Comparison of ENCODE assay signal across 39 cellular contexts in the genomic region with DNA sequence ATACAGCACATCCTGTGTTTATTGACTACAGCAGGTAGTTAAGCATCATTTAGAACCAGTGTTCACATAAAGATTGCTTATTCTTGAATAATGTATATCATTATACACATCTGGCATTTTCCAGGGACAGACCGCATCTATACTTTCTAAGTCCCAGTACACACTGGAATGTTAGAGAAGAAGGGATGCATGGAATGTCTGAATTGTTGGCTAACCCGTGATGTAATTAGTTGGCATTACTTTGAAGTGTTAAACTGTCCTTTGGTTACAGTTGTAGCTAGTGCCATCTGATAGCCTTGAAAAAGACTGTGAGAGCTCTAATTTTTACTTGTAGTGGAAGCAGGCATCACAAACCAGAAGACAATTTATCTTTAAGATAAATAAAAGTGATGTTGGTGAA. TPM values are rescaled to one million over a fixed set of nuclear protein-coding genes. Genes with fewer than 3 reads are reported as not detected.
"Had no signal": no experiment of that assay in that cellular context is flagged by ENCODE, and none has a peak within 500 bp of the region (broad histone marks: within the 10 kb centered on the region; RNA-seq: fewer than 3 reads in every experiment).

No MANE protein-coding gene starts in this region.

- H3K4me3 ChIP-seq: ascending aorta, cardiac muscle cell had no signal

- FAIRE-seq: bronchial epithelial cell, TTC549 had no signal

- DNase-seq: activated B cell treated with CpG ODN at 0.5 μM for 24 hours; activated CD4-positive, alpha-beta memory T cell treated with anti-CD3 and anti-CD28 coated beads for 36 hours; activated CD4-positive, alpha-beta T cell treated with anti-CD3 and anti-CD28 coated beads for 4 hours; activated CD4-positive, alpha-beta T cell treated with anti-CD3 and anti-CD28 coated beads, Interleukin-2, amount 10 ng/mL, durations not matched to agents 24 days and 14 days; activated CD4-positive, alpha-beta T cell treated with anti-CD3 and anti-CD28 coated beads, Interleukin-2, amount 50 U/mL, for 1 hour; activated CD4-positive, alpha-beta T cell treated with anti-CD3 and anti-CD28 coated beads, Interleukin-2, amount 50 U/mL, for 4 hours; activated CD4-positive, CD25-positive, alpha-beta regulatory T cell treated with anti-CD3 and anti-CD28 coated beads, Interleukin-2, amount 50 U/mL, for 72 hours; activated CD8-positive, alpha-beta memory T cell treated with anti-CD3 and anti-CD28 coated beads, Interleukin-2, amount 50 U/mL, for 4 hours; activated CD8-positive, alpha-beta T cell treated with anti-CD3 and anti-CD28 coated beads for 36 hours; activated effector memory CD4-positive, alpha-beta T cell treated with Interleukin-2 at 50 U/mL for 16 hours; activated gamma-delta T cell; activated naive CD4-positive, alpha-beta T cell treated with anti-CD3 and anti-CD28 coated beads, Interleukin-2, amount 10 ng/mL, durations not matched to agents 7 days and 5 days; activated naive CD4-positive, alpha-beta T cell treated with Interleukin-2 at 50 U/mL for 16 hours; activated naive CD8-positive, alpha-beta T cell treated with anti-CD3 and anti-CD28 coated beads, Interleukin-2, amount 10 ng/mL, durations not matched to agents 7 days and 5 days; activated naive CD8-positive, alpha-beta T cell treated with anti-CD3 and anti-CD28 coated beads, Interleukin-2, amount 50 U/mL, for 24 hours; activated T-cell treated with anti-CD3 and anti-CD28 coated beads for 4 hours; activated T-cell treated with anti-CD3 and anti-CD28 coated beads, Interleukin-2, amount 50 U/mL, for 1 hour; activated T-cell treated with anti-CD3 and anti-CD28 coated beads, Interleukin-2, amount 50 U/mL, for 4 hours; amygdala; anterior cingulate cortex; caudate nucleus; cerebellar nuclear complex; T-helper 1 cell; T-helper 2 cell; T-helper 9 cell had no signal

- H3K4me1 ChIP-seq: ascending aorta had no signal

- ATAC-seq: activated CD8-positive, alpha-beta T cell treated with anti-CD3 and anti-CD28 coated beads for 36 hours; activated naive CD8-positive, alpha-beta T cell treated with anti-CD3 and anti-CD28 coated beads, Interleukin-2, amount 50 U/mL, for 24 hours; activated T-cell treated with anti-CD3 and anti-CD28 coated beads, Interleukin-2, amount 50 U/mL, for 4 hours had no signal

- H3K9me3 Mint-ChIP-seq: activated naive CD4-positive, alpha-beta T cell treated with anti-CD3 and anti-CD28 coated beads, Interleukin-2, amount 10 ng/mL, durations not matched to agents 7 days and 5 days; activated naive CD8-positive, alpha-beta T cell treated with anti-CD3 and anti-CD28 coated beads, Interleukin-2, amount 10 ng/mL, durations not matched to agents 7 days and 5 days; activated T-cell treated with anti-CD3 and anti-CD28 coated beads, Interleukin-2, amount 50 U/mL, for 4 hours; activated T-helper 2 cell treated with anti-CD3 and anti-CD28 coated beads, Interferon-gamma antibody, Interleukin-2, Interleukin-4, amounts not matched to agents 10 μg/mL and 5 μg/mL and 100 μg/mL, durations not matched to agents 14 hours and 24 hours and 36 hours; T-helper 1 cell treated with Interleukin-12 subunit alpha and Interleukin-12 subunit beta and Interleukin-4 antibody, amounts not matched to agents 30 μg/mL and 1 μg/mL, for 36 hours; T-helper 2 cell treated with Interferon-gamma antibody and Interleukin-4, amounts not matched to agents 5 μg/mL and 100 μg/mL, for 36 hours had no signal

- H3K4me3 Mint-ChIP-seq: activated B cell treated with CpG ODN at 0.5 μM for 24 hours; activated CD4-positive, alpha-beta memory T cell treated with anti-CD3 and anti-CD28 coated beads for 36 hours; activated CD4-positive, alpha-beta T cell treated with anti-CD3 and anti-CD28 coated beads, Interleukin-2, amount 10 ng/mL, durations not matched to agents 24 days and 14 days; activated CD8-positive, alpha-beta T cell treated with anti-CD3 and anti-CD28 coated beads for 36 hours; activated naive CD4-positive, alpha-beta T cell treated with anti-CD3 and anti-CD28 coated beads, Interleukin-2, amount 10 ng/mL, durations not matched to agents 7 days and 5 days; activated naive CD4-positive, alpha-beta T cell treated with anti-CD3 and anti-CD28 coated beads, Interleukin-2, amount 50 U/mL, for 24 hours; activated naive CD8-positive, alpha-beta T cell; activated naive CD8-positive, alpha-beta T cell treated with anti-CD3 and anti-CD28 coated beads, Interleukin-2, amount 10 ng/mL, durations not matched to agents 7 days and 5 days; activated naive CD8-positive, alpha-beta T cell treated with anti-CD3 and anti-CD28 coated beads, Interleukin-2, amount 50 U/mL, for 24 hours; activated T-cell treated with anti-CD3 and anti-CD28 coated beads, Interleukin-2, amount 50 U/mL, for 4 hours; brain; central memory CD8-positive, alpha-beta T cell; T-helper 1 cell treated with Interleukin-12 subunit alpha and Interleukin-12 subunit beta and Interleukin-4 antibody, amounts not matched to agents 30 μg/mL and 1 μg/mL, for 36 hours; T-helper 2 cell treated with Interferon-gamma antibody and Interleukin-4, amounts not matched to agents 5 μg/mL and 100 μg/mL, for 36 hours had no signal

- H3K9me3 ChIP-seq: ascending aorta had no signal

- H3K27ac Mint-ChIP-seq: activated B cell treated with CpG ODN at 0.5 μM for 24 hours; activated CD4-positive, alpha-beta memory T cell treated with anti-CD3 and anti-CD28 coated beads for 36 hours; activated CD4-positive, alpha-beta T cell treated with anti-CD3 and anti-CD28 coated beads, Interleukin-2, amount 10 ng/mL, durations not matched to agents 24 days and 14 days; activated CD8-positive, alpha-beta T cell treated with anti-CD3 and anti-CD28 coated beads for 36 hours; activated naive CD4-positive, alpha-beta T cell treated with anti-CD3 and anti-CD28 coated beads, Interleukin-2, amount 10 ng/mL, durations not matched to agents 7 days and 5 days; activated naive CD4-positive, alpha-beta T cell treated with anti-CD3 and anti-CD28 coated beads, Interleukin-2, amount 50 U/mL, for 24 hours; activated naive CD8-positive, alpha-beta T cell; activated naive CD8-positive, alpha-beta T cell treated with anti-CD3 and anti-CD28 coated beads, Interleukin-2, amount 10 ng/mL, durations not matched to agents 7 days and 5 days; activated naive CD8-positive, alpha-beta T cell treated with anti-CD3 and anti-CD28 coated beads, Interleukin-2, amount 50 U/mL, for 24 hours; activated T-helper 2 cell treated with anti-CD3 and anti-CD28 coated beads, Interferon-gamma antibody, Interleukin-2, Interleukin-4, amounts not matched to agents 10 μg/mL and 5 μg/mL and 100 μg/mL, durations not matched to agents 14 hours and 24 hours and 36 hours; brain; T-helper 1 cell treated with Interleukin-12 subunit alpha and Interleukin-12 subunit beta and Interleukin-4 antibody, amounts not matched to agents 30 μg/mL and 1 μg/mL, for 36 hours; T-helper 2 cell treated with Interferon-gamma antibody and Interleukin-4, amounts not matched to agents 5 μg/mL and 100 μg/mL, for 36 hours had no signal

- H3K27me3 Mint-ChIP-seq: activated B cell treated with CpG ODN at 0.5 μM for 24 hours; activated CD4-positive, alpha-beta T cell treated with anti-CD3 and anti-CD28 coated beads, Interleukin-2, amount 10 ng/mL, durations not matched to agents 24 days and 14 days; activated naive CD4-positive, alpha-beta T cell treated with anti-CD3 and anti-CD28 coated beads, Interleukin-2, amount 10 ng/mL, durations not matched to agents 7 days and 5 days; activated naive CD8-positive, alpha-beta T cell treated with anti-CD3 and anti-CD28 coated beads, Interleukin-2, amount 10 ng/mL, durations not matched to agents 7 days and 5 days; brain had no signal

- H3K36me3 Mint-ChIP-seq: activated CD4-positive, alpha-beta memory T cell treated with anti-CD3 and anti-CD28 coated beads for 36 hours; activated naive CD4-positive, alpha-beta T cell treated with anti-CD3 and anti-CD28 coated beads, Interleukin-2, amount 10 ng/mL, durations not matched to agents 7 days and 5 days; activated naive CD4-positive, alpha-beta T cell treated with anti-CD3 and anti-CD28 coated beads, Interleukin-2, amount 50 U/mL, for 24 hours; activated naive CD8-positive, alpha-beta T cell; activated naive CD8-positive, alpha-beta T cell treated with anti-CD3 and anti-CD28 coated beads, Interleukin-2, amount 10 ng/mL, durations not matched to agents 7 days and 5 days; brain had no signal

- H3K36me3 ChIP-seq: ascending aorta, cardiac muscle cell had no signal

- H3K4me1 Mint-ChIP-seq: activated B cell treated with CpG ODN at 0.5 μM for 24 hours; activated CD4-positive, alpha-beta T cell treated with anti-CD3 and anti-CD28 coated beads, Interleukin-2, amount 10 ng/mL, durations not matched to agents 24 days and 14 days; activated naive CD4-positive, alpha-beta T cell treated with anti-CD3 and anti-CD28 coated beads, Interleukin-2, amount 10 ng/mL, durations not matched to agents 7 days and 5 days; activated naive CD4-positive, alpha-beta T cell treated with anti-CD3 and anti-CD28 coated beads, Interleukin-2, amount 50 U/mL, for 24 hours; activated naive CD8-positive, alpha-beta T cell treated with anti-CD3 and anti-CD28 coated beads, Interleukin-2, amount 10 ng/mL, durations not matched to agents 7 days and 5 days; activated naive CD8-positive, alpha-beta T cell treated with anti-CD3 and anti-CD28 coated beads, Interleukin-2, amount 50 U/mL, for 24 hours; brain; central memory CD8-positive, alpha-beta T cell had no signal

- H3K27ac ChIP-seq: ascending aorta, cardiac muscle cell, VCaP had no signal

- H3K27me3 ChIP-seq: ascending aorta, cardiac muscle cell had no signal

RNA-seq across cellular contexts. Expression of a gene that starts 29.8 kb away (rescaled TPM):
- total RNA-seq: activated B cell treated with CpG ODN at 0.5 μM for 24 hours; activated CD4-positive, alpha-beta memory T cell treated with anti-CD3 and anti-CD28 coated beads for 36 hours; activated CD4-positive, alpha-beta T cell treated with anti-CD3 and anti-CD28 coated beads, Interleukin-2, amount 10 ng/mL, durations not matched to agents 24 days and 14 days; activated CD8-positive, alpha-beta memory T cell treated with anti-CD3 and anti-CD28 coated beads for 36 hours; activated CD8-positive, alpha-beta T cell treated with anti-CD3 and anti-CD28 coated beads for 36 hours; activated naive CD8-positive, alpha-beta T cell treated with anti-CD3 and anti-CD28 coated beads, Interleukin-2, amount 10 ng/mL, durations not matched to agents 7 days and 5 days; activated T-cell treated with anti-CD3 and anti-CD28 coated beads, Interleukin-2, amount 50 U/mL, for 4 hours; activated T-helper 2 cell treated with anti-CD3 and anti-CD28 coated beads, Interferon-gamma antibody, Interleukin-2, Interleukin-4, amounts not matched to agents 10 μg/mL and 5 μg/mL and 100 μg/mL, durations not matched to agents 14 hours and 24 hours and 36 hours; ascending aorta; bronchial epithelial cell; cardiac muscle cell had no signal
- polyA plus RNA-seq: adipose tissue, cardiac muscle cell had no signal
